In genomic region chr11:75240381-75241035, GRCh38 we compare ENCODE assay signal across 8 cellular contexts. TPM values are rescaled to one million over a fixed set of nuclear protein-coding genes. Genes with fewer than 3 reads are reported as not detected.
DNase-seq lines count a peak whose midpoint lies in the region; ATAC-seq and TF ChIP-seq lines count a peak whose summit lies in the region.

Gene TPBGL (plus strand): TSS chr11:75240774. CDS start chr11:75241050, 276 bp downstream.

- CTCF ChIA-PET in activated naive CD4-positive, alpha-beta T cell treated with anti-CD3 and anti-CD28 coated beads, Interleukin-2, amount 10 ng/mL, durations not matched to agents 7 days and 5 days (lab: Charles Lee) = interaction anchor here (0.9 to 8.0 kb wide), 12 partner anchors 11 to 219 kb away, joined by 3 to 149 read pairs (median 6); no protein-coding TSS in a partner anchor

- peak; percentile 5 for ATAC-seq in HG03354 (IDR thresholded peaks at IDR 0.05; ENCODE audit: poor library complexity, severe bottlenecking, unreplicated experiment)
- no peak for ATAC-seq in HG03095 (IDR thresholded peaks at IDR 0.05; ENCODE audit: unreplicated experiment)
- ATAC-seq in GM21360 (IDR thresholded peaks at IDR 0.05; ENCODE audit: unreplicated experiment) = no peak

- no peak within 1 kb of the TSS for H3K27ac Mint-ChIP-seq in activated naive CD4-positive, alpha-beta T cell treated with anti-CD3 and anti-CD28 coated beads, Interleukin-2, amount 10 ng/mL, durations not matched to agents 7 days and 5 days
- H3K27ac Mint-ChIP-seq in immature natural killer cell = no peak within 1 kb of the TSS

- no peaks in the 10 kb centered on the region for H3K36me3 Mint-ChIP-seq in activated naive CD4-positive, alpha-beta T cell treated with anti-CD3 and anti-CD28 coated beads, Interleukin-2, amount 10 ng/mL, durations not matched to agents 7 days and 5 days
- H3K36me3 Mint-ChIP-seq in immature natural killer cell = no peaks in the 10 kb centered on the region

- no peaks in the 10 kb centered on the region for H3K9me3 Mint-ChIP-seq in activated naive CD4-positive, alpha-beta T cell treated with anti-CD3 and anti-CD28 coated beads, Interleukin-2, amount 10 ng/mL, durations not matched to agents 7 days and 5 days
- H3K9me3 Mint-ChIP-seq in immature natural killer cell = no peaks in the 10 kb centered on the region

- TF ChIP-seq CTCF in 22Rv1 (IDR thresholded peaks at IDR 0.05) = no peak

- H3K4me1 Mint-ChIP-seq in activated naive CD4-positive, alpha-beta T cell treated with anti-CD3 and anti-CD28 coated beads, Interleukin-2, amount 10 ng/mL, durations not matched to agents 7 days and 5 days = peaks cover 13% of the 10 kb centered on the region
- H3K4me1 Mint-ChIP-seq in immature natural killer cell = peaks cover 6 to 12% of the 10 kb centered on the region in 2 donors

- H3K4me3 Mint-ChIP-seq in activated naive CD4-positive, alpha-beta T cell treated with anti-CD3 and anti-CD28 coated beads, Interleukin-2, amount 10 ng/mL, durations not matched to agents 7 days and 5 days = peak within 1 kb of the TSS; percentile 70
- peak within 1 kb of the TSS; percentile 65 to 82 (median 74) for H3K4me3 Mint-ChIP-seq in immature natural killer cell

- peaks cover 90% of the 10 kb centered on the region for H3K27me3 Mint-ChIP-seq in activated naive CD4-positive, alpha-beta T cell treated with anti-CD3 and anti-CD28 coated beads, Interleukin-2, amount 10 ng/mL, durations not matched to agents 7 days and 5 days
- H3K27me3 Mint-ChIP-seq in immature natural killer cell (ENCODE audit: low read depth in 3 of 3) = peaks cover 7 to 24% (median 17%) of the 10 kb centered on the region in 3 donors

- peak within 1 kb of the TSS; percentile 71 for H3K27ac ChIP-seq in 22Rv1

- DNase-seq in activated naive CD4-positive, alpha-beta T cell treated with anti-CD3 and anti-CD28 coated beads, Interleukin-2, amount 10 ng/mL, durations not matched to agents 7 days and 5 days = peak; percentile 39
- DNase-seq in immature natural killer cell (no peak), COLO668 (lab: John Stamatoyannopoulos, UW; ENCODE audit: unreplicated experiment) (no peak)
- peak in 2 of 3 experiments; percentile 23 to 42 for DNase-seq in stimulated activated CD4-positive, alpha-beta T cell treated with anti-CD3 and anti-CD28 coated beads, TNF-alpha, amount 100 ng/mL, for 4 hours (ENCODE audit: low read depth in 3 of 3)

RNA-seq across cellular contexts. Expression of gene TPBGL, which starts in this region (rescaled TPM):
- under 1 TPM in 1 of 3 donors, not detected in 2; 0.13 TPM for polyA plus RNA-seq in immature natural killer cell

Comparison
In these comparisons a context has a peak if more than half of its experiments do, and no peak if none do; other contexts are left out.
1. DNase-seq: peak in activated naive CD4-positive, alpha-beta T cell treated with anti-CD3 and anti-CD28 coated beads, Interleukin-2, amount 10 ng/mL, durations not matched to agents 7 days and 5 days (single experiment) and stimulated activated CD4-positive, alpha-beta T cell treated with anti-CD3 and anti-CD28 coated beads, TNF-alpha, amount 100 ng/mL, for 4 hours (2 of 3); none in immature natural killer cell (0 of 3) and COLO668 (single experiment).